Comparison of ENCODE assay signal across 6 cellular contexts in the genomic region with DNA sequence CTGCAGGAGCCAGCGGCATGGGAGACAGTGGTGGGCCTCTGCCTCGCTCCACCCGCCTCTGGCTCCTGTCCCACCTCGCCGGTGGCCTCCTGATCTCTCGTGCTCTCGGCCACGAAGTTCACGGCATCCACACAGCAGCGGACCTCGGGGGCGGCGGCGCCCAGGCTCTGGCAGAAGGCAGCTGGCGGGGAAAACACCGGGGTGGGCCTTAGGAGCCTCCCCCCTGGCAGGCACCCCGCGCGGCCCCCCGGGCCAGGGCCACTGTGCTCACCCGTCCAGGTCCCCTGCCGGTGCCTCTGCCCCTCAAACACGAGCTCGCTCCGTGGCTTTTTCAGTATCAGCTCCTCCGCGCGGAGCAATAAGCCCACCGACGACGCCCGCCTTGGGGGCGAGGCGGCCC. TPM values are rescaled to one million over a fixed set of nuclear protein-coding genes. Genes with fewer than 3 reads are reported as not detected.
DNase-seq lines count a peak whose midpoint lies in the region; ATAC-seq and TF ChIP-seq lines count a peak whose summit lies in the region.

No MANE protein-coding gene starts in this region.

- TF ChIP-seq CTCF in GM12865 (IDR thresholded peaks at IDR 0.05; ENCODE audit: insufficient read depth, low read depth, low read length, missing control alignments) (no peak), MCF 10A (IDR thresholded peaks at IDR 0.05; ENCODE audit: unreplicated experiment) (no peak)

- intact Hi-C loops in MCF 10A (cut with micrococcal nuclease): no loop called here

- H3K36me3 ChIP-seq in adipocyte (ENCODE audit: control insufficient read depth, insufficient read depth, low read length, severe bottlenecking) (peaks cover 28% of the 10 kb centered on the region), muscle layer of duodenum (ENCODE audit: control insufficient read depth in 1 of 2, insufficient read depth in 2 of 2, low read length in 2 of 2) (peaks cover 21 to 36% of the 10 kb centered on the region in 2 donors), MG63 (no peaks in the 10 kb centered on the region)

- ATAC-seq in GM19023 (IDR thresholded peaks at IDR 0.05; ENCODE audit: unreplicated experiment): no peak

- H3K9me3 ChIP-seq in adipocyte (ENCODE audit: control insufficient read depth, low read length) (no peaks in the 10 kb centered on the region), muscle layer of duodenum (ENCODE audit: control insufficient read depth in 1 of 2, low read length in 2 of 2) (no peaks in the 10 kb centered on the region), MG63 (no peaks in the 10 kb centered on the region)

- POLR2A ChIA-PET in MCF 10A (lab: Yijun Ruan, JAX): interaction anchor here (0.6 to 2.2 kb wide), 5 partner anchors 9 to 219 kb away, joined by 3 to 8 read pairs (median 3); partner anchors contain the start of genes PSMB6 and SPAG7

- no peak overlapping the region for H3K27ac ChIP-seq in muscle layer of duodenum (ENCODE audit: low read length)

- CTCF ChIA-PET in MCF 10A (lab: Yijun Ruan, JAX): interaction anchor here (0.6 to 1.0 kb wide), 3 partner anchors 10 to 13 kb away, joined by 3 to 5 read pairs (median 3); no protein-coding TSS in a partner anchor

- no peak overlapping the region for H3K4me3 Mint-ChIP-seq in MCF 10A (ENCODE audit: unreplicated experiment)

- H3K9ac ChIP-seq in adipocyte (ENCODE audit: low read length): peak overlapping the region; percentile 67

- H3K4me3 ChIP-seq in GM12865 (ENCODE audit: low read depth, low read length) (peak overlapping the region; percentile 24; the same call in 1 of the 2 replicates), adipocyte (ENCODE audit: low read length) (peak overlapping the region; percentile 79), muscle layer of duodenum (ENCODE audit: low read depth in 1 of 2, low read length in 2 of 2) (peak overlapping the region; percentile 39 to 57), MG63 (no peak overlapping the region)

- H3K36me3 Mint-ChIP-seq in MCF 10A (ENCODE audit: insufficient read depth, unreplicated experiment): peaks cover 58% of the 10 kb centered on the region

- H3K27me3 Mint-ChIP-seq in MCF 10A (ENCODE audit: insufficient read depth, unreplicated experiment): no peaks in the 10 kb centered on the region

- H3K4me1 Mint-ChIP-seq in MCF 10A (ENCODE audit: insufficient read depth, unreplicated experiment): peaks cover 17% of the 10 kb centered on the region

- H3K9me3 Mint-ChIP-seq in MCF 10A (ENCODE audit: unreplicated experiment): no peaks in the 10 kb centered on the region

- DNase-seq in GM12865 (ENCODE audit: low read depth) (no peak), adipocyte (ENCODE audit: low read depth) (no peak), MG63 (no peak), MCF 10A (ENCODE audit: unreplicated experiment) (no peak)

- H3K27me3 ChIP-seq in adipocyte (replicated peaks; ENCODE audit: control insufficient read depth, insufficient read depth, low read length): no peaks in the 10 kb centered on the region
- H3K27me3 ChIP-seq in muscle layer of duodenum (ENCODE audit: low read depth, low read length): peaks cover 12% of the 10 kb centered on the region
- H3K27me3 ChIP-seq in MG63: no peaks in the 10 kb centered on the region

- BruUV-seq in MCF 10A (replicated peaks; lab: Mats Ljungman, UMichigan): no TSS peak

- H3K27ac Mint-ChIP-seq in MCF 10A (ENCODE audit: low read depth, unreplicated experiment): no peak overlapping the region

- H3K4me1 ChIP-seq in adipocyte (ENCODE audit: control insufficient read depth, insufficient read depth, low read length): peaks cover 6% of the 10 kb centered on the region
- H3K4me1 ChIP-seq in muscle layer of duodenum (ENCODE audit: control insufficient read depth in 1 of 2, insufficient read depth in 2 of 2, low read length in 2 of 2): peaks cover 0 to 12% of the 10 kb centered on the region in 2 donors

RNA-seq across cellular contexts. Expression of gene C17orf107, which starts 0.4 kb away (rescaled TPM):
- 0.16 and 0.94 TPM in 2 replicates for total RNA-seq in MG63 (2014; rRNA removed; shearing (Covaris generic); ENCODE audit: low replicate concordance)
- 3.6 and 4.3 TPM in 2 replicates for total RNA-seq in MCF 10A (2022)

RNA-seq across cellular contexts. Expression of gene CHRNE, which starts 4.0 kb away (rescaled TPM):
- total RNA-seq in MG63 (2014; rRNA removed; shearing (Covaris generic); ENCODE audit: low replicate concordance): 0.07 TPM in 1 of 2 replicates, not detected in the other
- not detected in 2 replicates for total RNA-seq in MCF 10A (2022)

RNA-seq across cellular contexts. Expression of gene GP1BA, which starts 33.1 kb away (rescaled TPM):
- not detected in 2 replicates for total RNA-seq in MG63 (2014; rRNA removed; shearing (Covaris generic); ENCODE audit: low replicate concordance)
- not detected in 2 replicates for total RNA-seq in MCF 10A (2022)

RNA-seq across cellular contexts. Expression of gene SLC25A11, which starts 40.9 kb away (rescaled TPM):
- 48.0 and 87.3 TPM in 2 replicates for total RNA-seq in MG63 (2014; rRNA removed; shearing (Covaris generic); ENCODE audit: low replicate concordance)
- total RNA-seq in MCF 10A (2022): 46.8 and 54.5 TPM in 2 replicates

RNA-seq across cellular contexts. Expression of gene RNF167, which starts 41.1 kb away (rescaled TPM):
- 20.4 and 29.9 TPM in 2 replicates for total RNA-seq in MG63 (2014; rRNA removed; shearing (Covaris generic); ENCODE audit: low replicate concordance)
- total RNA-seq in MCF 10A (2022): 100.0 and 109 TPM in 2 replicates
